ENCODE assay signal across 15 cellular contexts in the genomic region with DNA sequence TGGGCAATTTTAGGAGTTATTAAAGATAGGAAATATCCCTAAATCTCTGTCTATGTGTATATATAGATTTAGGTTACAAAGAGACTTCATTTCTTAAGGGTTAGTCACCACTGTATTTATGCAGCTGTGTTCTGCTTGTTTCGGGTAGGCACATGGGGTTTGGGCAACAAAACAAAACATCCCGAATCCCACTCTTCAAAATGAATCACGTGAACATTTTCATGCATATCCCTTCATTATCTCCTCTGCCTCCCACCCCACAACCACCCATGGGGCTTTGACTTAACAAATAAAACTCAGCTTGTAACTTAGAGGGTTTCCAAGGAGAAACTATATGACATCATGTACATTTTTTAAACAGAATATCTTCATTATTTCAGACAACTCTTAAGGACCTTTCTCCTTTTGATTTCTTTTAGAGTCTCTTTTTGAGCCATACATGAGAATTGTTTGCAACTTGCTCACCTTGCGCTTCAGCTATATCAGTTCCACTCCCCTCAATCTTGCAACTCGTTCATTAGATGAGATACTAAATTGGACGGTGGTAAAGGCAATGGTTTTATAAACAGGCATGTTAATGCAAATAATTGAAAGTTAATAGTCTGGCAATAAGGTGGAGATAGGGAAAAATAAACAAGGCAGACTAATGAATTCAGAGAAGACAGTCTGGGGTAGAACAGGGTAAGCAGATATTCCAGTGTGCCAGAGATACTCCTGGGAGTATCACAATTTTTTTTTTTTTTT.
DNase-seq lines count a peak whose midpoint lies in the region; ATAC-seq, FAIRE-seq and TF ChIP-seq lines count a peak whose summit lies in the region.
"Had no signal": no experiment of that assay in that cellular context is flagged by ENCODE, and none has a peak within 500 bp of the region (broad histone marks: within the 10 kb centered on the region; RNA-seq: fewer than 3 reads in every experiment).

No MANE protein-coding gene starts in this region.

- peak overlapping the region; percentile 3 for H3K9ac ChIP-seq in keratinocyte (ENCODE audit: control insufficient read depth, extremely low read depth, insufficient read depth, low read length)

- peaks cover 58% of the 10 kb centered on the region for H3K79me2 ChIP-seq in keratinocyte (ENCODE audit: control insufficient read depth, insufficient read depth, low read length)

- CTCF ChIA-PET in Caco-2 (lab: Charles Lee): no interaction called here

- FAIRE-seq in keratinocyte (lab: Jason Lieb, UNC): peak; percentile 92
- FAIRE-seq: colon had no signal

- H3K9me3 Mint-ChIP-seq in Caco-2 (ENCODE audit: unreplicated experiment) (no peaks in the 10 kb centered on the region), glutamatergic neuron (ENCODE audit: unreplicated experiment) (no peaks in the 10 kb centered on the region)
- peaks cover 0 to 2% of the 10 kb centered on the region in 2 donors for H3K9me3 Mint-ChIP-seq in stimulated activated naive B cell treated with anti-CD40 and anti-IgM and Interleukin-4, amounts not matched to agents 10 μg/mL and 1 μg/mL and 100 μg/mL, for 72 hours
- H3K9me3 Mint-ChIP-seq: type B pancreatic cell had no signal

- H3K27me3 ChIP-seq in Caco-2 (replicated peaks; ENCODE audit: control insufficient read depth, insufficient read depth, low read length): no peaks in the 10 kb centered on the region
- H3K27me3 ChIP-seq in keratinocyte (ENCODE audit: control insufficient read depth, extremely low read depth, insufficient read depth, low read length): no peaks in the 10 kb centered on the region

- BruUV-seq in Caco-2 (replicated peaks; lab: Mats Ljungman, UMichigan): no TSS peak

- H3K4me1 ChIP-seq in Caco-2 (peaks cover 33% of the 10 kb centered on the region), keratinocyte (ENCODE audit: control insufficient read depth, extremely low read depth, insufficient read depth, low read length) (peaks cover 44% of the 10 kb centered on the region)

- peaks cover 7% of the 10 kb centered on the region for H3K36me3 Mint-ChIP-seq in Caco-2 (ENCODE audit: insufficient read depth, unreplicated experiment)
- no peaks in the 10 kb centered on the region for H3K36me3 Mint-ChIP-seq in glutamatergic neuron (ENCODE audit: unreplicated experiment)
- peaks cover 2 to 5% of the 10 kb centered on the region in 2 donors for H3K36me3 Mint-ChIP-seq in stimulated activated naive B cell treated with anti-CD40 and anti-IgM and Interleukin-4, amounts not matched to agents 10 μg/mL and 1 μg/mL and 100 μg/mL, for 72 hours

- no peak overlapping the region for H3K4me3 Mint-ChIP-seq in Caco-2 (ENCODE audit: unreplicated experiment)
- H3K4me3 Mint-ChIP-seq in glutamatergic neuron (ENCODE audit: unreplicated experiment): no peak overlapping the region
- no peak overlapping the region for H3K4me3 Mint-ChIP-seq in stimulated activated naive B cell treated with anti-CD40 and anti-IgM and Interleukin-4, amounts not matched to agents 10 μg/mL and 1 μg/mL and 100 μg/mL, for 72 hours
- H3K4me3 Mint-ChIP-seq: type B pancreatic cell had no signal

- peak overlapping the region; percentile 5 for H3K27ac Mint-ChIP-seq in Caco-2 (ENCODE audit: unreplicated experiment)
- no peak overlapping the region for H3K27ac Mint-ChIP-seq in glutamatergic neuron (ENCODE audit: unreplicated experiment)
- no peak overlapping the region for H3K27ac Mint-ChIP-seq in stimulated activated naive B cell treated with anti-CD40 and anti-IgM and Interleukin-4, amounts not matched to agents 10 μg/mL and 1 μg/mL and 100 μg/mL, for 72 hours
- H3K27ac Mint-ChIP-seq: type B pancreatic cell had no signal

- intact Hi-C loops in Caco-2 (cut with micrococcal nuclease; ENCODE audit: unreplicated experiment): loop anchor here (1.0 kb wide), 1 partner anchor 9 kb away; no protein-coding TSS in a partner anchor

- POLR2A ChIA-PET in Caco-2 (lab: Charles Lee): no interaction called here

- H3K4me1 Mint-ChIP-seq in Caco-2 (ENCODE audit: low read depth, unreplicated experiment) (peaks cover 38% of the 10 kb centered on the region), glutamatergic neuron (ENCODE audit: low read depth, unreplicated experiment) (no peaks in the 10 kb centered on the region)
- H3K4me1 Mint-ChIP-seq in stimulated activated naive B cell treated with anti-CD40 and anti-IgM and Interleukin-4, amounts not matched to agents 10 μg/mL and 1 μg/mL and 100 μg/mL, for 72 hours: no peaks in the 10 kb centered on the region

- dilution Hi-C loops in keratinocyte (cut with MboI; ENCODE audit: extremely low pct_ligation_motif_present, low sequenced_read_pairs): no loop called here

- H3K4me2 ChIP-seq in keratinocyte (ENCODE audit: control insufficient read depth, extremely low read depth, insufficient read depth, low read depth, low read length): peak overlapping the region; percentile 75

- TF ChIP-seq CTCF in Caco-2 (IDR thresholded peaks at IDR 0.05; ENCODE audit: insufficient read depth in 1 of 2, low read depth in 1 of 2, low read length in 1 of 2, severe bottlenecking in 1 of 2, unreplicated experiment in 1 of 2) (no peak), cardiac fibroblast (IDR thresholded peaks at IDR 0.05; ENCODE audit: low read depth, low read length) (no peak), keratinocyte (optimal IDR thresholded peaks at IDR 0.05 in 1 of 3, IDR thresholded peaks at IDR 0.05 in 1 of 3, conservative IDR thresholded peaks at IDR 0.05 in 1 of 3; ENCODE audit: extremely low read depth in 1 of 3, insufficient read depth in 2 of 3, low read length in 3 of 3) (no peak), glutamatergic neuron (IDR thresholded peaks at IDR 0.05; ENCODE audit: partially characterized antibody, unreplicated experiment) (no peak)

- ATAC-seq in HG03175 (IDR thresholded peaks at IDR 0.05; ENCODE audit: unreplicated experiment): no peak
- ATAC-seq in stimulated activated naive B cell treated with anti-CD40 and anti-IgM and Interleukin-4, amounts not matched to agents 10 μg/mL and 1 μg/mL and 100 μg/mL, for 72 hours (replicated peaks): no peak

- H3K9me1 ChIP-seq in keratinocyte (ENCODE audit: control insufficient read depth, extremely low read depth, insufficient read depth, low read length): no peaks in the 10 kb centered on the region

- no peak overlapping the region for H2AFZ ChIP-seq in keratinocyte (ENCODE audit: control insufficient read depth, low read length)

- H3K4me3 ChIP-seq in Caco-2 (ENCODE audit: low read depth, low read length) (no peak overlapping the region), cardiac fibroblast (replicated peaks in 1 of 2; ENCODE audit: low read depth in 2 of 2, low read length in 2 of 2) (peak overlapping the region in 1 of 2 donors; percentile 8), keratinocyte (ENCODE audit: control insufficient read depth in 2 of 3, extremely low read depth in 1 of 3, insufficient read depth in 2 of 3, low read depth in 1 of 3, low read length in 3 of 3) (peak overlapping the region in 1 of 3 experiments; percentile 13)
- H3K4me3 ChIP-seq: psoas muscle had no signal

- H3K27ac ChIP-seq in keratinocyte (ENCODE audit: control insufficient read depth, insufficient read depth, low read length): peak overlapping the region; percentile 50
- H3K27ac ChIP-seq: psoas muscle had no signal

- H3K36me3 ChIP-seq in Caco-2 (ENCODE audit: control insufficient read depth, insufficient read depth, low read length): no peaks in the 10 kb centered on the region
- peaks cover 5 to 10% of the 10 kb centered on the region in 2 experiments for H3K36me3 ChIP-seq in keratinocyte (ENCODE audit: control insufficient read depth in 2 of 2, extremely low read depth in 1 of 2, insufficient read depth in 2 of 2, low read length in 2 of 2)

- H3K9me3 ChIP-seq in Caco-2 (no peaks in the 10 kb centered on the region), keratinocyte (ENCODE audit: control insufficient read depth, low read depth, low read length) (no peaks in the 10 kb centered on the region)
- H3K9me3 ChIP-seq: psoas muscle had no signal

- no peak for DNase-seq in Caco-2
- peak; percentile 4 for DNase-seq in M059J (ENCODE audit: low read depth)
- peak; percentile 79 to 89 for DNase-seq in cardiac fibroblast (ENCODE audit: low read depth in 2 of 2)
- DNase-seq in keratinocyte (ENCODE audit: low read depth, low spot score): no peak
- no peak for DNase-seq in NCI-H2107 (lab: John Stamatoyannopoulos, UW)
- no peak for DNase-seq in glutamatergic neuron
- no peak for DNase-seq in stimulated activated naive B cell treated with anti-CD40 and anti-IgM and Interleukin-4, amounts not matched to agents 10 μg/mL and 1 μg/mL and 100 μg/mL, for 72 hours
- DNase-seq: AML-193; NCI-H1048; NCI-H2171 treated with DMSO at 0.1 percent for 48 hours; psoas muscle; stimulated activated CD4-positive, alpha-beta T cell treated with anti-CD3 and anti-CD28 coated beads, Interleukin-2, amount 100 ng/mL, for 24 hours had no signal

- H3K27me3 Mint-ChIP-seq in Caco-2 (ENCODE audit: insufficient read depth, unreplicated experiment): no peaks in the 10 kb centered on the region
- no peaks in the 10 kb centered on the region for H3K27me3 Mint-ChIP-seq in glutamatergic neuron (ENCODE audit: unreplicated experiment)
- H3K27me3 Mint-ChIP-seq in stimulated activated naive B cell treated with anti-CD40 and anti-IgM and Interleukin-4, amounts not matched to agents 10 μg/mL and 1 μg/mL and 100 μg/mL, for 72 hours: no peaks in the 10 kb centered on the region
- H3K27me3 Mint-ChIP-seq: type B pancreatic cell had no signal

- H4K20me1 ChIP-seq in keratinocyte (ENCODE audit: control insufficient read depth, extremely low read depth, insufficient read depth, low read length): no peaks in the 10 kb centered on the region

Comparison
In these comparisons a context has a peak if more than half of its experiments do, and no peak if none do; other contexts are left out.
1. DNase-seq: peak in M059J (single experiment) and cardiac fibroblast (2 of 2); none in Caco-2 (0 of 2), keratinocyte (single experiment), NCI-H2107 (single experiment), glutamatergic neuron (single experiment) and stimulated activated naive B cell treated with anti-CD40 and anti-IgM and Interleukin-4, amounts not matched to agents 10 μg/mL and 1 μg/mL and 100 μg/mL, for 72 hours (single experiment).